8 cellular contexts compared by ENCODE assay signal in the genomic region with DNA sequence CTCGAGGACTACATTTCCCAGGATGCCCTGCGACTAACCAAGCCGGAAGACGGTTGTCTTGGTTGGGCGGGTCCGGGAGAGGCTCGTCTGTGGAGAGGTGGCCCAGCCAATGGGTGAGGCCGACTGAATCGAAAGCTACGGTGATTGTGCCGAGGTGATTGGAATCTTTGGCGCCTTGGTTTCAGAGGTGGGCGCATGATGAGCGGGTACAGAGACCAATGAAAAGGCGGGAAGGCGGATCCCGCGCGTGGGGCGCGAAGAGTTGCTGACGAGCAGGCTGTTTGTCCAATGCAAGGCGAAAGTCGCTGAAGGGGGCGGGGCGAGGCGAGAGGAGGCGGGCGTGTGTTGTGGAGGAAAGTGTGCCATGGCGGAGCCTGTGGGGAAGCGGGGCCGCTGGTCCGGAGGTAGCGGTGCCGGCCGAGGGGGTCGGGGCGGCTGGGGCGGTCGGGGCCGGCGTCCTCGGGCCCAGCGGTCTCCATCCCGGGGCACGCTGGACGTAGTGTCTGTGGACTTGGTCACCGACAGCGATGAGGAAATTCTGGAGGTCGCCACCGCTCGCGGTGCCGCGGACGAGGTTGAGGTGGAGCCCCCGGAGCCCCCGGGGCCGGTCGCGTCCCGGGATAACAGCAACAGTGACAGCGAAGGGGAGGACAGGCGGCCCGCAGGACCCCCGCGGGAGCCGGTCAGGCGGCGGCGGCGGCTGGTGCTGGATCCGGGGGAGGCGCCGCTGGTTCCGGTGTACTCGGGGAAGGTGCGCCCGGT. TPM values are rescaled to one million over a fixed set of nuclear protein-coding genes. Genes with fewer than 3 reads are reported as not detected.
DNase-seq lines count a peak whose midpoint lies in the region; ATAC-seq and TF ChIP-seq lines count a peak whose summit lies in the region.

A gene (plus strand): TSS at position 290 of the 762 bp plus-strand sequence. CDS start 75 bp downstream, at position 365.

- CTCF ChIA-PET in RWPE1 (lab: Yijun Ruan, JAX), result no interaction called here
- CTCF ChIA-PET in naive thymus-derived CD4-positive, alpha-beta T cell (lab: Charles Lee), result interaction anchor here (0.7 to 1.8 kb wide), 2 partner anchors 23 to 77 kb away, joined by 3 to 5 read pairs; no protein-coding TSS in a partner anchor

- H3K4me3 Mint-ChIP-seq in activated T-helper 17 cell treated with anti-CD3 and anti-CD28 coated beads, Interleukin-2, amount 50 U/mL, for 72 hours, result peak within 1 kb of the TSS; percentile 82
- H3K4me3 Mint-ChIP-seq in naive thymus-derived CD4-positive, alpha-beta T cell, result peak within 1 kb of the TSS; percentile 75 to 100 (median 92)
- H3K4me3 Mint-ChIP-seq in stimulated activated naive B cell treated with anti-CD40 and anti-IgM and Interleukin-4, amounts not matched to agents 10 μg/mL and 1 μg/mL and 100 μg/mL, for 72 hours, result peak within 1 kb of the TSS; percentile 87 to 89

- peaks cover 17% of the 10 kb centered on the region for H3K4me1 Mint-ChIP-seq in activated T-helper 17 cell treated with anti-CD3 and anti-CD28 coated beads, Interleukin-2, amount 50 U/mL, for 72 hours
- peaks cover 10 to 41% (median 37%) of the 10 kb centered on the region in 7 donors for H3K4me1 Mint-ChIP-seq in naive thymus-derived CD4-positive, alpha-beta T cell
- H3K4me1 Mint-ChIP-seq in stimulated activated naive B cell treated with anti-CD40 and anti-IgM and Interleukin-4, amounts not matched to agents 10 μg/mL and 1 μg/mL and 100 μg/mL, for 72 hours, result peaks cover 14 to 24% of the 10 kb centered on the region in 2 donors

- peak within 1 kb of the TSS; percentile 88 for H3K27ac Mint-ChIP-seq in activated T-helper 17 cell treated with anti-CD3 and anti-CD28 coated beads, Interleukin-2, amount 50 U/mL, for 72 hours
- H3K27ac Mint-ChIP-seq in naive thymus-derived CD4-positive, alpha-beta T cell, result peak within 1 kb of the TSS; percentile 67 to 94 (median 86)
- H3K27ac Mint-ChIP-seq in stimulated activated naive B cell treated with anti-CD40 and anti-IgM and Interleukin-4, amounts not matched to agents 10 μg/mL and 1 μg/mL and 100 μg/mL, for 72 hours, result peak within 1 kb of the TSS; percentile 91

- H3K36me3 ChIP-seq in fibroblast of lung (ENCODE audit: control insufficient read depth, insufficient read depth, low read length), result peaks cover 3% of the 10 kb centered on the region
- peaks cover 12 to 34% (median 19%) of the 10 kb centered on the region in 3 experiments for H3K36me3 ChIP-seq in naive thymus-derived CD4-positive, alpha-beta T cell (ENCODE audit: control insufficient read depth in 2 of 3, insufficient read depth in 3 of 3, low read length in 3 of 3)

- intact Hi-C loops in naive thymus-derived CD4-positive, alpha-beta T cell (cut with micrococcal nuclease), result loop anchor here (1.0 to 5.0 kb wide), 5 partner anchors 26 to 399 kb away; a partner anchor contains a TSS

- H3K9ac ChIP-seq in fibroblast of lung (ENCODE audit: insufficient read depth, low read length), result peak within 1 kb of the TSS; percentile 69

- H3K4me1 ChIP-seq in fibroblast of lung (ENCODE audit: control insufficient read depth, extremely low read depth, insufficient read depth, low read length), result peaks cover under 1% of the 10 kb centered on the region
- H3K4me1 ChIP-seq in naive thymus-derived CD4-positive, alpha-beta T cell (ENCODE audit: control insufficient read depth in 2 of 2, insufficient read depth in 2 of 2, low read length in 2 of 2), result peaks cover 10 to 14% of the 10 kb centered on the region in 2 donors

- H2AFZ ChIP-seq in fibroblast of lung (ENCODE audit: low read length), result peak within 1 kb of the TSS; percentile 65

- peak; percentile 98 for ATAC-seq in activated T-helper 17 cell treated with anti-CD3 and anti-CD28 coated beads, Interleukin-2, amount 50 U/mL, for 72 hours (replicated peaks)
- ATAC-seq in naive thymus-derived CD4-positive, alpha-beta T cell, result peak; percentile 98
- ATAC-seq in stimulated activated naive B cell treated with anti-CD40 and anti-IgM and Interleukin-4, amounts not matched to agents 10 μg/mL and 1 μg/mL and 100 μg/mL, for 72 hours (replicated peaks), result peak; percentile 96 to 97

- no peaks in the 10 kb centered on the region for H3K9me3 Mint-ChIP-seq in activated T-helper 17 cell treated with anti-CD3 and anti-CD28 coated beads, Interleukin-2, amount 50 U/mL, for 72 hours
- H3K9me3 Mint-ChIP-seq in naive thymus-derived CD4-positive, alpha-beta T cell, result no peaks in the 10 kb centered on the region
- H3K9me3 Mint-ChIP-seq in stimulated activated naive B cell treated with anti-CD40 and anti-IgM and Interleukin-4, amounts not matched to agents 10 μg/mL and 1 μg/mL and 100 μg/mL, for 72 hours, result no peaks in the 10 kb centered on the region

- H3K4me2 ChIP-seq in fibroblast of lung (ENCODE audit: extremely low read depth, insufficient read depth, low read length), result peak within 1 kb of the TSS; percentile 94

- peaks cover 2% of the 10 kb centered on the region for H4K20me1 ChIP-seq in fibroblast of lung (ENCODE audit: control insufficient read depth, extremely low read depth, insufficient read depth, low read length)

- H3K27ac ChIP-seq in RWPE1 (peak within 1 kb of the TSS; percentile 84), fibroblast of lung (ENCODE audit: insufficient read depth, low read length) (peak within 1 kb of the TSS; percentile 65)
- H3K27ac ChIP-seq in naive thymus-derived CD4-positive, alpha-beta T cell (ENCODE audit: low read depth, low read length), result peak within 1 kb of the TSS; percentile 81

- peaks cover 11% of the 10 kb centered on the region for H3K79me2 ChIP-seq in fibroblast of lung (ENCODE audit: control insufficient read depth, insufficient read depth, low read length)

- DNase-seq in Daoy (ENCODE audit: low read depth) (peak; percentile 99), GOT3 (lab: John Stamatoyannopoulos, UW) (peak; percentile 97), LNCaP clone FGC (ENCODE audit: low read depth) (peak; percentile 99), RWPE1 (ENCODE audit: low spot score) (peak; percentile 100), fibroblast of lung (ENCODE audit: low read depth in 2 of 2) (peak; percentile 100)
- peak; percentile 98 to 100 (median 99) for DNase-seq in naive thymus-derived CD4-positive, alpha-beta T cell
- DNase-seq in stimulated activated naive B cell treated with anti-CD40 and anti-IgM and Interleukin-4, amounts not matched to agents 10 μg/mL and 1 μg/mL and 100 μg/mL, for 72 hours, result peak; percentile 100

- H3K4me3 ChIP-seq in LNCaP clone FGC (ENCODE audit: low read depth, low read length) (peak within 1 kb of the TSS; percentile 79), fibroblast of lung (replicated peaks in 1 of 4; ENCODE audit: control extremely low read depth in 1 of 4, insufficient read depth in 1 of 4, low read depth in 3 of 4, low read length in 4 of 4) (peak within 1 kb of the TSS; percentile 75 to 89 (median 84))
- H3K4me3 ChIP-seq in naive thymus-derived CD4-positive, alpha-beta T cell (ENCODE audit: low read length), result peak within 1 kb of the TSS; percentile 73

- no peaks in the 10 kb centered on the region for H3K27me3 Mint-ChIP-seq in activated T-helper 17 cell treated with anti-CD3 and anti-CD28 coated beads, Interleukin-2, amount 50 U/mL, for 72 hours
- peaks cover 0 to 6% (median 0%) of the 10 kb centered on the region in 5 donors for H3K27me3 Mint-ChIP-seq in naive thymus-derived CD4-positive, alpha-beta T cell
- H3K27me3 Mint-ChIP-seq in stimulated activated naive B cell treated with anti-CD40 and anti-IgM and Interleukin-4, amounts not matched to agents 10 μg/mL and 1 μg/mL and 100 μg/mL, for 72 hours, result no peaks in the 10 kb centered on the region

- peaks cover 55% of the 10 kb centered on the region for H3K36me3 Mint-ChIP-seq in activated T-helper 17 cell treated with anti-CD3 and anti-CD28 coated beads, Interleukin-2, amount 50 U/mL, for 72 hours (ENCODE audit: low read depth)
- peaks cover 0 to 19% (median 7%) of the 10 kb centered on the region in 5 donors for H3K36me3 Mint-ChIP-seq in naive thymus-derived CD4-positive, alpha-beta T cell
- peaks cover 13 to 16% of the 10 kb centered on the region in 2 donors for H3K36me3 Mint-ChIP-seq in stimulated activated naive B cell treated with anti-CD40 and anti-IgM and Interleukin-4, amounts not matched to agents 10 μg/mL and 1 μg/mL and 100 μg/mL, for 72 hours

- H3K9me3 ChIP-seq in fibroblast of lung (ENCODE audit: control insufficient read depth, insufficient read depth, low read depth, low read length), result no peaks in the 10 kb centered on the region
- H3K9me3 ChIP-seq in naive thymus-derived CD4-positive, alpha-beta T cell (ENCODE audit: control insufficient read depth in 2 of 3, low read length in 3 of 3), result no peaks in the 10 kb centered on the region

- POLR2A ChIA-PET in RWPE1 (lab: Yijun Ruan, JAX; ENCODE audit: low non-redundant PET), result no interaction called here
- POLR2A ChIA-PET in naive thymus-derived CD4-positive, alpha-beta T cell (lab: Charles Lee), result interaction anchor here (0.6 to 4.4 kb wide), 14 partner anchors 14 to 128 kb away, joined by 3 to 28 read pairs (median 4); a partner anchor contains a TSS

- TF ChIP-seq CTCF in LNCaP clone FGC (IDR thresholded peaks at IDR 0.05; ENCODE audit: control insufficient read depth, extremely low read depth, insufficient read depth) (no peak), RWPE1 (conservative IDR thresholded peaks at IDR 0.05; ENCODE audit: low read depth) (no peak), fibroblast of lung (conservative IDR thresholded peaks at IDR 0.05 in 1 of 2, IDR thresholded peaks at IDR 0.05 in 1 of 2; ENCODE audit: low read depth in 1 of 2, low read length in 2 of 2) (no peak)

- no peaks in the 10 kb centered on the region for H3K27me3 ChIP-seq in fibroblast of lung (ENCODE audit: control insufficient read depth, insufficient read depth, low read length)
- no peaks in the 10 kb centered on the region for H3K27me3 ChIP-seq in naive thymus-derived CD4-positive, alpha-beta T cell (ENCODE audit: control insufficient read depth in 2 of 2, insufficient read depth in 2 of 2, low read length in 2 of 2)

RNA-seq across cellular contexts. Expression of the gene that starts here (rescaled TPM):
- 19.7 and 31.7 TPM in 2 replicates for total RNA-seq in Daoy (2014; rRNA removed; shearing (Covaris generic))
- 100 to 1,000 TPM in 1 of 2 donors, 10 to 100 TPM in 1; 81.3 to 100 TPM for total RNA-seq in activated T-helper 17 cell treated with anti-CD3 and anti-CD28 coated beads, Interleukin-2, amount 50 U/mL, for 72 hours
- 15.4 and 16.0 TPM in 2 replicates for total RNA-seq in fibroblast of lung
- 25.6 and 34.2 TPM in 2 replicates for polyA plus RNA-seq in fibroblast of lung
- 13.0 and 18.5 TPM in 2 replicates for polyA plus RNA-seq in fibroblast of lung (2012)
- polyA minus RNA-seq in fibroblast of lung (ENCODE audit: low replicate concordance), result 13.7 and 20.8 TPM in 2 replicates
- 100 to 1,000 TPM in 3 of 5 experiments, 10 to 100 TPM in 2; 70.9 to 117 (median 111) TPM for total RNA-seq in naive thymus-derived CD4-positive, alpha-beta T cell
- polyA plus RNA-seq in naive thymus-derived CD4-positive, alpha-beta T cell, result 10 to 100 TPM; 26.0 to 37.8 TPM

Comparison
In these comparisons a context has a peak if more than half of its experiments do, and no peak if none do; other contexts are left out.
1. Peak in every context shown above with its lines: DNase-seq, ATAC-seq, H3K4me3 ChIP-seq and H3K27ac ChIP-seq.